Comparison of ENCODE assay signal across 26 cellular contexts in the genomic region with DNA sequence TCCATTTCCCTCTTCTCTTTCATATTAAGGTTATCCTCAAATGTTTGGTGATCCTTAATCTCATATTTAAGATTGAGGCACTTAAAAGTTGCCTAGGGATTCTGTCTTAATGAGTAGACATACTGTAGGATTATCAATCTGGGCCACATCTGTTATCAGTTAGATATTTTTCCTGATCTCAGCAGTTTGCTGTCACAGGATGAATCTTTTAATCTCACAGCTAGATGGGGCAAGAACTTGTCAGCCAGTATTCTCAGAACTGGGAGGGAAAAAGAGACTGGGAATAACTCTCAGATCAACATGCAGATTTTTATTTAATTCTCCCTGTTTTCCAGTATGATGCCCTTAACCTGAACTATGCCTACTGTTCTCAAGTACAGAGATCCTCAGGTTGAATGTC. TPM values are rescaled to one million over a fixed set of nuclear protein-coding genes. Genes with fewer than 3 reads are reported as not detected.
DNase-seq lines count a peak whose midpoint lies in the region; ATAC-seq, FAIRE-seq and TF ChIP-seq lines count a peak whose summit lies in the region.
"Had no signal": no experiment of that assay in that cellular context is flagged by ENCODE, and none has a peak within 500 bp of the region (broad histone marks: within the 10 kb centered on the region; RNA-seq: fewer than 3 reads in every experiment).

No MANE protein-coding gene starts in this region.

- no peak overlapping the region for H3K4me3 ChIP-seq in A549
- H3K4me3 ChIP-seq in foreskin fibroblast (ENCODE audit: low read depth in 1 of 2, low read length in 2 of 2): no peak overlapping the region
- no peak overlapping the region for H3K4me3 ChIP-seq in transverse colon
- H3K4me3 ChIP-seq: breast epithelium, left ventricle myocardium inferior, MG63, Peyer's patch, psoas muscle, SJCRH30, vagina had no signal

- no peaks in the 10 kb centered on the region for H3K27me3 ChIP-seq in transverse colon
- H3K27me3 ChIP-seq: breast epithelium, MG63, Peyer's patch, SJCRH30, vagina had no signal

- no peak overlapping the region for H3K27ac Mint-ChIP-seq in T-helper 17 cell

- no peak for FAIRE-seq in A549 (lab: Jason Lieb, UNC)
- FAIRE-seq: endometrium had no signal

- in situ Hi-C loops in transverse colon (cut with MboI; ENCODE audit: low pct_ligation_motif_present in 1 of 4, low pct_unique_long_range_greater_than_20kb in 1 of 4, low sequenced_read_pairs in 3 of 4): no loop called here

- DNase-seq in A549 (ENCODE audit: low read depth in 1 of 2, low spot score in 1 of 2) (no peak), D341Med (ENCODE audit: low spot score) (peak; percentile 14), T-helper 17 cell (no peak), foreskin fibroblast (peak; percentile 11 to 60), transverse colon (no peak)
- DNase-seq: activated CD8-positive, alpha-beta memory T cell treated with anti-CD3 and anti-CD28 coated beads, Interleukin-2, amount 50 U/mL, for 48 hours; activated gamma-delta T cell; amniotic stem cell; CD4-positive, alpha-beta memory T cell; cortex of kidney; DMS79; immature natural killer cell; left ventricle myocardium inferior; MG63; NCI-H1436 treated with DMSO at 0.1 percent for 48 hours; NCI-H510A treated with DMSO at 0.1 percent for 48 hours; Peyer's patch; psoas muscle; SJCRH30; substantia nigra had no signal

- no peaks in the 10 kb centered on the region for H3K27me3 Mint-ChIP-seq in T-helper 17 cell
- H3K27me3 Mint-ChIP-seq: CD4-positive, alpha-beta memory T cell had no signal

- H3K4me3 Mint-ChIP-seq in T-helper 17 cell: peak overlapping the region; percentile 10
- H3K4me3 Mint-ChIP-seq: immature natural killer cell had no signal

- no peak overlapping the region for H3K4me2 ChIP-seq in A549

- no peak overlapping the region for H3K27ac ChIP-seq in A549
- H3K27ac ChIP-seq in transverse colon: no peak overlapping the region
- H3K27ac ChIP-seq: breast epithelium, left ventricle myocardium inferior, Peyer's patch, psoas muscle, SJCRH30, vagina had no signal

- peaks cover 7% of the 10 kb centered on the region for H3K36me3 Mint-ChIP-seq in T-helper 17 cell (ENCODE audit: low read depth)

- intact Hi-C loops in transverse colon (cut with DNase I; ENCODE audit: low total_unique reads): no loop called here

- no peaks in the 10 kb centered on the region for H3K9me3 ChIP-seq in A549
- no peaks in the 10 kb centered on the region for H3K9me3 ChIP-seq in T-helper 17 cell (ENCODE audit: control insufficient read depth, low read length, poor library complexity, severe bottlenecking)
- H3K9me3 ChIP-seq in transverse colon: no peaks in the 10 kb centered on the region
- H3K9me3 ChIP-seq: Peyer's patch, psoas muscle, vagina had no signal

- peaks cover 70% of the 10 kb centered on the region for H3K4me1 Mint-ChIP-seq in T-helper 17 cell

- POLR2A ChIA-PET in A549 (lab: Yijun Ruan, JAX): interaction anchor here (2.0 kb wide), 1 partner anchor 14 kb away, joined by 8 read pairs; the partner anchor contains the start of gene ZNF644

- CTCF ChIA-PET in A549 (lab: Yijun Ruan, JAX): no interaction called here

- ATAC-seq in A549: peak in 1 of 2 experiments; percentile 39; a peak in 1 of 6 replicates
- ATAC-seq in T-helper 17 cell: no peak
- ATAC-seq in HG02884 (IDR thresholded peaks at IDR 0.05; ENCODE audit: unreplicated experiment): no peak
- no peak for ATAC-seq in HG03039 (IDR thresholded peaks at IDR 0.05; ENCODE audit: unreplicated experiment)
- ATAC-seq in HG03469 (IDR thresholded peaks at IDR 0.05; ENCODE audit: unreplicated experiment): no peak
- ATAC-seq: psoas muscle had no signal

- no peaks in the 10 kb centered on the region for H3K36me3 ChIP-seq in transverse colon
- H3K36me3 ChIP-seq: breast epithelium, left ventricle myocardium inferior, Peyer's patch, vagina had no signal

- no peak for TF ChIP-seq EP300 in A549 (IDR thresholded peaks at IDR 0.05)
- no peak for TF ChIP-seq EP300 in transverse colon (IDR thresholded peaks at IDR 0.05; ENCODE audit: low read depth)

- TF ChIP-seq RAD21 in A549 (conservative IDR thresholded peaks at IDR 0.05 in 1 of 2, IDR thresholded peaks at IDR 0.05 in 1 of 2): no peak

- TF ChIP-seq CTCF in A549 (IDR thresholded peaks at IDR 0.05) (no peak), foreskin fibroblast (IDR thresholded peaks at IDR 0.05; ENCODE audit: low read depth, low read length) (no peak), transverse colon (IDR thresholded peaks at IDR 0.05) (no peak)

- no peaks in the 10 kb centered on the region for H3K4me1 ChIP-seq in A549
- peaks cover 9 to 54% (median 15%) of the 10 kb centered on the region in 4 donors for H3K4me1 ChIP-seq in transverse colon
- H3K4me1 ChIP-seq: SJCRH30 had no signal

- no peak for TF ChIP-seq POLR2A in A549 (IDR thresholded peaks at IDR 0.05; ENCODE audit: low read length)
- no peak for TF ChIP-seq POLR2A in transverse colon (IDR thresholded peaks at IDR 0.05)

TF ChIP-seq in A549, 52 proteins besides CTCF, POLR2A, EP300 and RAD21:
- TF ChIP-seq PHF8 (IDR thresholded peaks at IDR 0.05; ENCODE audit: borderline replicate concordance, low read depth) (no peak), MAFK (IDR thresholded peaks at IDR 0.05; ENCODE audit: partially characterized antibody) (peak; percentile 35), USF2 (IDR thresholded peaks at IDR 0.05) (no peak), RFX5 (IDR thresholded peaks at IDR 0.05) (no peak), KDM5A (IDR thresholded peaks at IDR 0.05) (no peak), MAX (IDR thresholded peaks at IDR 0.05) (no peak)
TF ChIP-seq in A549: peak in this region for 1.

RNA-seq across cellular contexts. Expression of gene ZNF644, which starts 14.0 kb away (rescaled TPM):
- 21.4 and 24.9 TPM in 2 replicates for polyA plus RNA-seq in A549 (2011; rRNA removed)
- polyA plus RNA-seq in A549 (2012; cell fraction: cytosol; rRNA removed): 3.5 and 4.4 TPM in 2 replicates
- 2.9 and 5.3 TPM in 2 replicates for polyA plus RNA-seq in A549 (2012; cell fraction: nucleus; rRNA removed)
- polyA plus RNA-seq in A549 (2017; fragmentation: RNase III; extraction: RNeasy Plus Mini Kit Qiagen cat#74134 plus additional on column Dnase treatment): 14.8 to 17.1 TPM (median 16.0 TPM) in 3 replicates
- polyA minus RNA-seq in A549 (2011; rRNA and poly(A)+ RNA removed): 31.5 and 32.7 TPM in 2 replicates
- total RNA-seq in T-helper 17 cell: 100 to 1,000 TPM; 126 to 136 TPM
- 10 to 100 TPM; 19.5 to 86.2 (median 50.4) TPM for total RNA-seq in transverse colon

Comparison
In these comparisons a context has a peak if more than half of its experiments do, and no peak if none do; other contexts are left out.
1. DNase-seq: peak in D341Med (single experiment) and foreskin fibroblast (2 of 2); none in A549 (0 of 2), T-helper 17 cell (0 of 3) and transverse colon (single experiment).